In the genomic region with DNA sequence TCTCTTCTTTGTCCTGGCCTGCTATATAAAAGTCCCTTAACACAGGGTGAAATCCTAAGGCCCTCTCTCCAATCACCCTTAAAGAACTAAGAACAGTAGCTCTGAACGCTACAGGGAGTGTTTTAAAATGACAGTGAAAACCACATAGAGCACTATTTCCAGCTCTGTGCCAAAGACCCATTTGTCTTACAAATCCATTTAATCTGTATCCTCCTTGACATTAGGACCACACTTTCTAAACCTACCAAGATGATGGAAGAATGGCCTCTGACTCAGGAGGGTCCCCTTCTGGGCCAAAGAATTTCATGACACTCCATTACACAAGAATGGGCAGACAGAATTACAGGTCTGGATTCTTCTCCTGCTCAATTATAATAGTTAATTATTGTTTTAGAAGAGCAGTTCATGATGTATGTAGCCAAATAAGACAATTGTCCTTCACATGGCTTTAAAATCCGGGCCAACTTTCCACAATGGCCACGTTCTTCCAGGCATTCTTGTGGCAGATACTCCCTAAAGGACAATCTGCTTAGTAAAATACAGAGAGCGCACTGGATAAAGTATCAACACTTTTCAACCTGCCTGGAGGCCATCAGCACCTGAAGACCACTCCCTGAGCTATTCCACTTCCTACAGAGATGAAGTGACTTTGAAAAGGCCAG, we compare ENCODE assay signal across 16 cellular contexts.
DNase-seq lines count a peak whose midpoint lies in the region; ATAC-seq, FAIRE-seq and TF ChIP-seq lines count a peak whose summit lies in the region.
"Had no signal": no experiment of that assay in that cellular context is flagged by ENCODE, and none has a peak within 500 bp of the region (broad histone marks: within the 10 kb centered on the region; RNA-seq: fewer than 3 reads in every experiment).

No MANE protein-coding gene starts in this region.

- CTCF ChIA-PET in activated B cell treated with CpG ODN at 0.5 μM for 24 hours (lab: Charles Lee): no interaction called here

- H3K4me3 ChIP-seq in osteoblast (ENCODE audit: insufficient read depth, low read length): no peak overlapping the region
- H3K4me3 ChIP-seq: colonic mucosa had no signal

- POLR2A ChIA-PET in activated B cell treated with CpG ODN at 0.5 μM for 24 hours (lab: Charles Lee): interaction anchor here (1.0 to 1.5 kb wide), 2 partner anchors 11 to 55 kb away, joined by 3 to 6 read pairs; no protein-coding TSS in a partner anchor

- ATAC-seq in GM18909 (IDR thresholded peaks at IDR 0.05; ENCODE audit: poor library complexity, unreplicated experiment) (peak; percentile 29), HG02610 (IDR thresholded peaks at IDR 0.05; ENCODE audit: unreplicated experiment) (peak; percentile 40), activated B cell treated with CpG ODN at 0.5 μM for 24 hours (ENCODE audit: low read depth) (no peak), GM18861 (IDR thresholded peaks at IDR 0.05; ENCODE audit: unreplicated experiment) (no peak), HG03039 (IDR thresholded peaks at IDR 0.05; ENCODE audit: unreplicated experiment) (no peak)
- ATAC-seq: PC-3 had no signal

- peaks cover 97% of the 10 kb centered on the region for H3K4me1 Mint-ChIP-seq in activated B cell treated with CpG ODN at 0.5 μM for 24 hours

- H3K9me3 Mint-ChIP-seq in activated B cell treated with CpG ODN at 0.5 μM for 24 hours: no peaks in the 10 kb centered on the region
- H3K9me3 Mint-ChIP-seq: immature natural killer cell, nephron had no signal

- peaks cover 100% of the 10 kb centered on the region for H3K79me2 ChIP-seq in osteoblast (ENCODE audit: insufficient read depth, low read length)

- no peak for FAIRE-seq in GM12892 (lab: Jason Lieb, UNC)
- FAIRE-seq: TTC549 had no signal

- no peaks in the 10 kb centered on the region for H3K4me1 ChIP-seq in osteoblast (ENCODE audit: insufficient read depth, low read length)

- H4K20me1 ChIP-seq in osteoblast (ENCODE audit: insufficient read depth, low read length): peaks cover 12% of the 10 kb centered on the region

- H3K36me3 ChIP-seq in osteoblast (ENCODE audit: insufficient read depth, low read length): peaks cover 24% of the 10 kb centered on the region
- H3K36me3 ChIP-seq: colonic mucosa had no signal

- intact Hi-C loops in activated B cell treated with CpG ODN at 0.5 μM for 24 hours (cut with micrococcal nuclease): loop anchor here (2.0 kb wide), 2 partner anchors 15 kb away; no protein-coding TSS in a partner anchor

- H2AFZ ChIP-seq in osteoblast (ENCODE audit: low read length): no peak overlapping the region

- no peak overlapping the region for H3K4me2 ChIP-seq in osteoblast (ENCODE audit: insufficient read depth, low read length)

- no peak overlapping the region for H3K4me3 Mint-ChIP-seq in activated B cell treated with CpG ODN at 0.5 μM for 24 hours
- H3K4me3 Mint-ChIP-seq: immature natural killer cell, nephron had no signal

- no peaks in the 10 kb centered on the region for H3K9me3 ChIP-seq in osteoblast (ENCODE audit: low read depth, low read length)
- H3K9me3 ChIP-seq: colonic mucosa had no signal

- DNase-seq in activated B cell treated with CpG ODN at 0.5 μM for 24 hours (no peak), osteoblast (ENCODE audit: insufficient read length, low spot score, missing footprints) (no peak), GM12892 (ENCODE audit: insufficient read length) (no peak)
- DNase-seq: activated gamma-delta T cell; colonic mucosa; COR-L47; immature natural killer cell; NCI-H1930; PC-3; stimulated activated CD8-positive, alpha-beta memory T cell treated with anti-CD3 and anti-CD28 coated beads, Interleukin-4, amount 100 ng/mL, for 48 hours had no signal

- peak overlapping the region; percentile 27 for H3K27ac Mint-ChIP-seq in activated B cell treated with CpG ODN at 0.5 μM for 24 hours
- H3K27ac Mint-ChIP-seq: nephron had no signal

- peaks cover 34% of the 10 kb centered on the region for H3K36me3 Mint-ChIP-seq in activated B cell treated with CpG ODN at 0.5 μM for 24 hours (ENCODE audit: low read depth)

- H3K27me3 ChIP-seq in osteoblast (ENCODE audit: insufficient read depth, low read length): no peaks in the 10 kb centered on the region
- H3K27me3 ChIP-seq: colonic mucosa had no signal

- no peak for TF ChIP-seq POLR2A in GM12892 (IDR thresholded peaks at IDR 0.05; ENCODE audit: low read depth, low read length)

- TF ChIP-seq CTCF in activated B cell treated with CpG ODN at 0.5 μM for 24 hours (IDR thresholded peaks at IDR 0.05) (no peak), osteoblast (IDR thresholded peaks at IDR 0.05; ENCODE audit: extremely low read depth, low read depth, low read length) (no peak)

- peak overlapping the region; percentile 6 for H3K27ac ChIP-seq in osteoblast (ENCODE audit: low read depth, low read length)
- H3K27ac ChIP-seq: colonic mucosa had no signal

- H3K27me3 Mint-ChIP-seq in activated B cell treated with CpG ODN at 0.5 μM for 24 hours: no peaks in the 10 kb centered on the region

Comparison
In these comparisons a context has a peak if more than half of its experiments do, and no peak if none do; other contexts are left out.
1. ATAC-seq: peak in GM18909 (single experiment) and HG02610 (single experiment); none in activated B cell treated with CpG ODN at 0.5 μM for 24 hours (single experiment), GM18861 (single experiment) and HG03039 (single experiment).